26 cellular contexts compared by ENCODE assay signal in genomic region chr3:101501783-101502182, GRCh38.
"Had no signal": no experiment of that assay in that cellular context is flagged by ENCODE, and none has a peak within 500 bp of the region (broad histone marks: within the 10 kb centered on the region; RNA-seq: fewer than 3 reads in every experiment).

No MANE protein-coding gene starts in this region.

- H3K27ac Mint-ChIP-seq: activated CD4-positive, alpha-beta memory T cell treated with anti-CD3 and anti-CD28 coated beads, Interleukin-2, amount 10 ng/mL, durations not matched to agents 7 days and 5 days; activated CD4-positive, alpha-beta T cell treated with anti-CD3 and anti-CD28 coated beads, Interleukin-2, amount 10 ng/mL, durations not matched to agents 7 days and 5 days; activated CD8-positive, alpha-beta memory T cell treated with anti-CD3 and anti-CD28 coated beads, Interleukin-2, amount 10 ng/mL, durations not matched to agents 7 days and 5 days; memory B cell; natural killer cell; neural progenitor cell; stimulated activated naive B cell treated with anti-CD40 and anti-IgM and Interleukin-4, amounts not matched to agents 10 μg/mL and 1 μg/mL and 100 μg/mL, for 72 hours had no signal

- H3K9me3 ChIP-seq: adrenal gland, body of pancreas, esophagus squamous epithelium, psoas muscle, sigmoid colon, tibial nerve had no signal

- ATAC-seq: activated CD8-positive, alpha-beta memory T cell treated with anti-CD3 and anti-CD28 coated beads, Interleukin-2, amount 10 ng/mL, durations not matched to agents 7 days and 5 days; body of pancreas; heart right ventricle; natural killer cell; psoas muscle; stimulated activated naive B cell treated with anti-CD40 and anti-IgM and Interleukin-4, amounts not matched to agents 10 μg/mL and 1 μg/mL and 100 μg/mL, for 72 hours had no signal

- H3K4me1 ChIP-seq: adrenal gland, body of pancreas, esophagus squamous epithelium, heart right ventricle, neural progenitor cell, parathyroid adenoma, psoas muscle, tibial nerve had no signal

- H3K4me3 Mint-ChIP-seq: activated CD4-positive, alpha-beta memory T cell treated with anti-CD3 and anti-CD28 coated beads, Interleukin-2, amount 10 ng/mL, durations not matched to agents 7 days and 5 days; activated CD4-positive, alpha-beta T cell treated with anti-CD3 and anti-CD28 coated beads, Interleukin-2, amount 10 ng/mL, durations not matched to agents 7 days and 5 days; activated CD8-positive, alpha-beta memory T cell treated with anti-CD3 and anti-CD28 coated beads, Interleukin-2, amount 10 ng/mL, durations not matched to agents 7 days and 5 days; memory B cell; natural killer cell; neural progenitor cell; stimulated activated naive B cell treated with anti-CD40 and anti-IgM and Interleukin-4, amounts not matched to agents 10 μg/mL and 1 μg/mL and 100 μg/mL, for 72 hours had no signal

- DNase-seq: activated CD4-positive, alpha-beta memory T cell treated with anti-CD3 and anti-CD28 coated beads, Interleukin-2, amount 10 ng/mL, durations not matched to agents 7 days and 5 days; activated CD4-positive, alpha-beta T cell treated with anti-CD3 and anti-CD28 coated beads, Interleukin-2, amount 10 ng/mL, durations not matched to agents 7 days and 5 days; activated CD8-positive, alpha-beta memory T cell treated with anti-CD3 and anti-CD28 coated beads, Interleukin-2, amount 10 ng/mL, durations not matched to agents 7 days and 5 days; activated gamma-delta T cell; activated naive CD4-positive, alpha-beta T cell treated with anti-CD3 and anti-CD28 coated beads, Interleukin-2, amount 50 U/mL, for 16 hours; adrenal gland; aorta; body of pancreas; effector CD8-positive, alpha-beta T cell; esophagus squamous epithelium; foreskin melanocyte; heart right ventricle; midbrain; natural killer cell; occipital lobe; psoas muscle; sigmoid colon; stimulated activated CD4-positive, alpha-beta T cell treated with anti-CD3 and anti-CD28 coated beads, Interleukin-1b, Interleukin-23, amount 100 ng/mL, for 48 hours; stimulated activated CD4-positive, alpha-beta T cell treated with anti-CD3 and anti-CD28 coated beads, Interleukin-4, amount 100 ng/mL, for 4 hours; stimulated activated CD8-positive, alpha-beta memory T cell treated with anti-CD3 and anti-CD28 coated beads, Interleukin-4, amount 100 ng/mL, for 48 hours; stimulated activated naive B cell treated with anti-CD40 and anti-IgM and Interleukin-4, amounts not matched to agents 10 μg/mL and 1 μg/mL and 100 μg/mL, for 72 hours had no signal

- H3K4me3 ChIP-seq: adrenal gland, body of pancreas, esophagus squamous epithelium, heart right ventricle, neural progenitor cell, psoas muscle, sigmoid colon, smooth muscle cell, tibial nerve had no signal

- H3K4me2 ChIP-seq: neural progenitor cell, smooth muscle cell had no signal

- H3K36me3 ChIP-seq: adrenal gland, neural progenitor cell had no signal

- H3K9me3 Mint-ChIP-seq: activated CD4-positive, alpha-beta memory T cell treated with anti-CD3 and anti-CD28 coated beads, Interleukin-2, amount 10 ng/mL, durations not matched to agents 7 days and 5 days; memory B cell; natural killer cell; neural progenitor cell; stimulated activated naive B cell treated with anti-CD40 and anti-IgM and Interleukin-4, amounts not matched to agents 10 μg/mL and 1 μg/mL and 100 μg/mL, for 72 hours had no signal

- H2AFZ ChIP-seq: neural progenitor cell, parathyroid adenoma had no signal

- H3K4me1 Mint-ChIP-seq: neural progenitor cell had no signal

- H3K27me3 ChIP-seq: adrenal gland, body of pancreas, esophagus squamous epithelium, heart right ventricle, neural progenitor cell, sigmoid colon, tibial nerve had no signal

- H3K9ac ChIP-seq: neural progenitor cell, parathyroid adenoma had no signal

- H3K36me3 Mint-ChIP-seq: natural killer cell had no signal
